Comparison of ENCODE assay signal across 2 cellular contexts in the genomic region with DNA sequence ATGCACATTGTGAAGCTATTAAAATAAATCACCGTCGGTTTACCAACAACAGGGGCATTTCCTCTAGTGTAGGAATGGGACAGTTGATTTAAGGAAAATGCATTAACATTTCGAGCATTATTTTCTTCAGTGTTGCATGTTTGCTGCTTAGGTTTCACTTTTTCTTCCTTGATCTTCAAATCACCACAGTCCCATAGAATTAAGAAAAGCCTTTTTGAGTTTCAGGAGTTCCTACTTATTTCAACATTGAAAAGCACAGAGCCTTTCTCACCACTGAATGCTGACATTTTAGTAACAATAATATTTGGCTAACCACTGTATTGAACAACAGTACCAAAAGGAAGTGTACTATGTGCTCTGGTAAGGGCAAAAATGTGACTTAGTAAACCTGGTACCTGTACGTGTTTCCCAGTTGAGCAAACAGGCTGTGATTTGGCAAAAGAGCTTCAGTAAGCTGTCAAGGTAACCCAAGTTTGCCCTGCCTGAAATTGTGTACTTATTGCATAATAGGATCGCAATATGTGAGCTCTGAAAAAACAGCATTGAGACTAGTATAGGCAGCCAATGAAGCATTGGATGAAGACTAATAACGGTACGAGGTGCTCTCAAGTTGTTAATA.
TF ChIP-seq lines count a peak whose summit lies in the region.

No MANE protein-coding gene starts in this region.

TF ChIP-seq in liver, 16 proteins besides CTCF, POLR2A, EP300 and RAD21:
- TF ChIP-seq GABPA (IDR thresholded peaks at IDR 0.05 in 1 of 2, conservative IDR thresholded peaks at IDR 0.05 in 1 of 2) (no peak), HNF4G (IDR thresholded peaks at IDR 0.05) (peak; percentile 32), NR2F2 (IDR thresholded peaks at IDR 0.05) (no peak), FOXA2 (IDR thresholded peaks at IDR 0.05) (peak; percentile 82), SP1 (IDR thresholded peaks at IDR 0.05) (peak; percentile 65), TAF1 (conservative IDR thresholded peaks at IDR 0.05) (no peak), HNF4A (conservative IDR thresholded peaks at IDR 0.05) (peak; percentile 77 to 80), FOXA1 (IDR thresholded peaks at IDR 0.05) (peak; percentile 63), EGR1 (IDR thresholded peaks at IDR 0.05; ENCODE audit: low read depth in 2 of 2) (no peak), YY1 (IDR thresholded peaks at IDR 0.05) (peak; percentile 34), RXRA (IDR thresholded peaks at IDR 0.05) (peak; percentile 71 to 86), JUND (IDR thresholded peaks at IDR 0.05) (peak; percentile 62 to 64)
- TF ChIP-seq, protein P1, sequence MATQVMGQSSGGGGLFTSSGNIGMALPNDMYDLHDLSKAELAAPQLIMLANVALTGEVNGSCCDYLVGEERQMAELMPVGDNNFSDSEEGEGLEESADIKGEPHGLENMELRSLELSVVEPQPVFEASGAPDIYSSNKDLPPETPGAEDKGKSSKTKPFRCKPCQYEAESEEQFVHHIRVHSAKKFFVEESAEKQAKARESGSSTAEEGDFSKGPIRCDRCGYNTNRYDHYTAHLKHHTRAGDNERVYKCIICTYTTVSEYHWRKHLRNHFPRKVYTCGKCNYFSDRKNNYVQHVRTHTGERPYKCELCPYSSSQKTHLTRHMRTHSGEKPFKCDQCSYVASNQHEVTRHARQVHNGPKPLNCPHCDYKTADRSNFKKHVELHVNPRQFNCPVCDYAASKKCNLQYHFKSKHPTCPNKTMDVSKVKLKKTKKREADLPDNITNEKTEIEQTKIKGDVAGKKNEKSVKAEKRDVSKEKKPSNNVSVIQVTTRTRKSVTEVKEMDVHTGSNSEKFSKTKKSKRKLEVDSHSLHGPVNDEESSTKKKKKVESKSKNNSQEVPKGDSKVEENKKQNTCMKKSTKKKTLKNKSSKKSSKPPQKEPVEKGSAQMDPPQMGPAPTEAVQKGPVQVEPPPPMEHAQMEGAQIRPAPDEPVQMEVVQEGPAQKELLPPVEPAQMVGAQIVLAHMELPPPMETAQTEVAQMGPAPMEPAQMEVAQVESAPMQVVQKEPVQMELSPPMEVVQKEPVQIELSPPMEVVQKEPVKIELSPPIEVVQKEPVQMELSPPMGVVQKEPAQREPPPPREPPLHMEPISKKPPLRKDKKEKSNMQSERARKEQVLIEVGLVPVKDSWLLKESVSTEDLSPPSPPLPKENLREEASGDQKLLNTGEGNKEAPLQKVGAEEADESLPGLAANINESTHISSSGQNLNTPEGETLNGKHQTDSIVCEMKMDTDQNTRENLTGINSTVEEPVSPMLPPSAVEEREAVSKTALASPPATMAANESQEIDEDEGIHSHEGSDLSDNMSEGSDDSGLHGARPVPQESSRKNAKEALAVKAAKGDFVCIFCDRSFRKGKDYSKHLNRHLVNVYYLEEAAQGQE (IDR thresholded peaks at IDR 0.05) = peak; percentile 21
- TF ChIP-seq, protein P2, sequence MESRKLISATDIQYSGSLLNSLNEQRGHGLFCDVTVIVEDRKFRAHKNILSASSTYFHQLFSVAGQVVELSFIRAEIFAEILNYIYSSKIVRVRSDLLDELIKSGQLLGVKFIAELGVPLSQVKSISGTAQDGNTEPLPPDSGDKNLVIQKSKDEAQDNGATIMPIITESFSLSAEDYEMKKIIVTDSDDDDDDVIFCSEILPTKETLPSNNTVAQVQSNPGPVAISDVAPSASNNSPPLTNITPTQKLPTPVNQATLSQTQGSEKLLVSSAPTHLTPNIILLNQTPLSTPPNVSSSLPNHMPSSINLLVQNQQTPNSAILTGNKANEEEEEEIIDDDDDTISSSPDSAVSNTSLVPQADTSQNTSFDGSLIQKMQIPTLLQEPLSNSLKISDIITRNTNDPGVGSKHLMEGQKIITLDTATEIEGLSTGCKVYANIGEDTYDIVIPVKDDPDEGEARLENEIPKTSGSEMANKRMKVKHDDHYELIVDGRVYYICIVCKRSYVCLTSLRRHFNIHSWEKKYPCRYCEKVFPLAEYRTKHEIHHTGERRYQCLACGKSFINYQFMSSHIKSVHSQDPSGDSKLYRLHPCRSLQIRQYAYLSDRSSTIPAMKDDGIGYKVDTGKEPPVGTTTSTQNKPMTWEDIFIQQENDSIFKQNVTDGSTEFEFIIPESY (IDR thresholded peaks at IDR 0.05) = no peak
- TF ChIP-seq, protein P3, sequence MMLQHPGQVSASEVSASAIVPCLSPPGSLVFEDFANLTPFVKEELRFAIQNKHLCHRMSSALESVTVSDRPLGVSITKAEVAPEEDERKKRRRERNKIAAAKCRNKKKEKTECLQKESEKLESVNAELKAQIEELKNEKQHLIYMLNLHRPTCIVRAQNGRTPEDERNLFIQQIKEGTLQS (IDR thresholded peaks at IDR 0.05) = peak; percentile 37
- TF ChIP-seq, protein P4, sequence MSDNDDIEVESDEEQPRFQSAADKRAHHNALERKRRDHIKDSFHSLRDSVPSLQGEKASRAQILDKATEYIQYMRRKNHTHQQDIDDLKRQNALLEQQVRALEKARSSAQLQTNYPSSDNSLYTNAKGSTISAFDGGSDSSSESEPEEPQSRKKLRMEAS (IDR thresholded peaks at IDR 0.05) = no peak

TF ChIP-seq in HepG2, 621 proteins besides CTCF, POLR2A, EP300 and RAD21:
- TF ChIP-seq, protein P5, sequence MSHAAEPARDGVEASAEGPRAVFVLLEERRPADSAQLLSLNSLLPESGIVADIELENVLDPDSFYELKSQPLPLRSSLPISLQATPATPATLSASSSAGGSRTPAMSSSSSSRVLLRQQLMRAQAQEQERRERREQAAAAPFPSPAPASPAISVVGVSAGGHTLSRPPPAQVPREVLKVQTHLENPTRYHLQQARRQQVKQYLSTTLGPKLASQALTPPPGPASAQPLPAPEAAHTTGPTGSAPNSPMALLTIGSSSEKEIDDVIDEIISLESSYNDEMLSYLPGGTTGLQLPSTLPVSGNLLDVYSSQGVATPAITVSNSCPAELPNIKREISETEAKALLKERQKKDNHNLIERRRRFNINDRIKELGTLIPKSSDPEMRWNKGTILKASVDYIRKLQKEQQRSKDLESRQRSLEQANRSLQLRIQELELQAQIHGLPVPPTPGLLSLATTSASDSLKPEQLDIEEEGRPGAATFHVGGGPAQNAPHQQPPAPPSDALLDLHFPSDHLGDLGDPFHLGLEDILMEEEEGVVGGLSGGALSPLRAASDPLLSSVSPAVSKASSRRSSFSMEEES (CRISPR knock-in tag; IDR thresholded peaks at IDR 0.05) = no peak
- TF ChIP-seq MEF2D (CRISPR knock-in tag; IDR thresholded peaks at IDR 0.05) = no peak
- TF ChIP-seq SRY (CRISPR knock-in tag; IDR thresholded peaks at IDR 0.05) = no peak
- TF ChIP-seq, protein P6, sequence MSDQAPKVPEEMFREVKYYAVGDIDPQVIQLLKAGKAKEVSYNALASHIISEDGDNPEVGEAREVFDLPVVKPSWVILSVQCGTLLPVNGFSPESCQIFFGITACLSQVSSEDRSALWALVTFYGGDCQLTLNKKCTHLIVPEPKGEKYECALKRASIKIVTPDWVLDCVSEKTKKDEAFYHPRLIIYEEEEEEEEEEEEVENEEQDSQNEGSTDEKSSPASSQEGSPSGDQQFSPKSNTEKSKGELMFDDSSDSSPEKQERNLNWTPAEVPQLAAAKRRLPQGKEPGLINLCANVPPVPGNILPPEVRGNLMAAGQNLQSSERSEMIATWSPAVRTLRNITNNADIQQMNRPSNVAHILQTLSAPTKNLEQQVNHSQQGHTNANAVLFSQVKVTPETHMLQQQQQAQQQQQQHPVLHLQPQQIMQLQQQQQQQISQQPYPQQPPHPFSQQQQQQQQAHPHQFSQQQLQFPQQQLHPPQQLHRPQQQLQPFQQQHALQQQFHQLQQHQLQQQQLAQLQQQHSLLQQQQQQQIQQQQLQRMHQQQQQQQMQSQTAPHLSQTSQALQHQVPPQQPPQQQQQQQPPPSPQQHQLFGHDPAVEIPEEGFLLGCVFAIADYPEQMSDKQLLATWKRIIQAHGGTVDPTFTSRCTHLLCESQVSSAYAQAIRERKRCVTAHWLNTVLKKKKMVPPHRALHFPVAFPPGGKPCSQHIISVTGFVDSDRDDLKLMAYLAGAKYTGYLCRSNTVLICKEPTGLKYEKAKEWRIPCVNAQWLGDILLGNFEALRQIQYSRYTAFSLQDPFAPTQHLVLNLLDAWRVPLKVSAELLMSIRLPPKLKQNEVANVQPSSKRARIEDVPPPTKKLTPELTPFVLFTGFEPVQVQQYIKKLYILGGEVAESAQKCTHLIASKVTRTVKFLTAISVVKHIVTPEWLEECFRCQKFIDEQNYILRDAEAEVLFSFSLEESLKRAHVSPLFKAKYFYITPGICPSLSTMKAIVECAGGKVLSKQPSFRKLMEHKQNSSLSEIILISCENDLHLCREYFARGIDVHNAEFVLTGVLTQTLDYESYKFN (CRISPR knock-in tag; conservative IDR thresholded peaks at IDR 0.05) = no peak
- TF ChIP-seq BRD4 (CRISPR knock-in tag; IDR thresholded peaks at IDR 0.05) = no peak
- no peak for TF ChIP-seq CBX1 (IDR thresholded peaks at IDR 0.05; ENCODE audit: low read depth)
- no peak for TF ChIP-seq CCAR2 (optimal IDR thresholded peaks at IDR 0.05; ENCODE audit: low read depth, low read length)
TF ChIP-seq in HepG2: peak in this region for 0.
